In the genomic region with DNA sequence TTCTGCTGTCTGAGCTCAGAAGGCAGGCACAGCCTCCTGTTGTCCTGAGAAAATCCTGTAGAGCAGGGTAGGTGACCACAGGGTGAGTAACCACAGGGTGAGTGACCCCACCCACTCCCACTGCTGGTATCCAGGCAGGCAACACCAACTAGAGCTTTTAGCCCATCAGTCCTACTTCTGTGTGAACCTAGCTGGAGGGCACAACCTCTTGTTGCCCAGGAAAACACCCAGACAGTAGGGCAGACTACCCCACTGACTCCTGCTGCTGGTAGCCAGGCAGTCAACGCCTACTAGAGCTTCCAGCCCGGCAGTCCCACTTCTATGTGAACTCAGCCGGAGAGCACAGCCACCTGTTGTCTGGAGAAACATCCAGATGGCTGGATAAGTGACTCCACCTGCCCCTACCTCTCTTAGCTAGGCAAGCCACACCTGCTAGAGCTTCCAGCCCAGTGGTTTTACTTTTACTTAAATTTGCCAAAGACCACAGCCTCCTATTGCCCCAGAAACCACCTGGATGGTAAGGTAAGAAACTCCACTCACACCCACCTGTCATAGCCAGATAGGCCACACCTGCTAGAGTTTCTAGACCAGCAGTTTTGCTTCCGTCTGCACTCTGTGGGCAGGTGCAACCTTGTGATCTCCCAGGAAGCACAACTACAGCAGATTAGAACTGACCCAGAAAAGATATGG, we compare ENCODE assay signal across 12 cellular contexts.
DNase-seq lines count a peak whose midpoint lies in the region; ATAC-seq and TF ChIP-seq lines count a peak whose summit lies in the region.
"Had no signal": no experiment of that assay in that cellular context is flagged by ENCODE, and none has a peak within 500 bp of the region (broad histone marks: within the 10 kb centered on the region; RNA-seq: fewer than 3 reads in every experiment).

No MANE protein-coding gene starts in this region.

- H3K4me3 Mint-ChIP-seq in activated CD8-positive, alpha-beta T cell treated with anti-CD3 and anti-CD28 coated beads for 36 hours: no peak overlapping the region
- H3K4me3 Mint-ChIP-seq: natural killer cell treated with Interleukin-12 subunit alpha and Interleukin-12 subunit beta and Interleukin-15 and Interleukin-18, amount 100 ng/mL, for 72 hours had no signal

- no peaks in the 10 kb centered on the region for H3K36me3 ChIP-seq in thyroid gland

- TF ChIP-seq CTCF in thyroid gland (IDR thresholded peaks at IDR 0.05): no peak
- TF ChIP-seq CTCF in activated CD8-positive, alpha-beta T cell treated with anti-CD3 and anti-CD28 coated beads for 36 hours (IDR thresholded peaks at IDR 0.05): no peak

- ATAC-seq in activated CD8-positive, alpha-beta T cell treated with anti-CD3 and anti-CD28 coated beads for 36 hours: no peak
- ATAC-seq: natural killer cell treated with Interleukin-12 subunit alpha and Interleukin-12 subunit beta and Interleukin-15 and Interleukin-18, amount 100 ng/mL, for 72 hours had no signal

- DNase-seq in NCI-H1417 (lab: John Stamatoyannopoulos, UW) (peak in 2 of 3 experiments; percentile 26 to 84), NCI-H1417 treated with DMSO at 0.1 percent for 48 hours (lab: John Stamatoyannopoulos, UW) (no peak), NCI-H510A treated with DMSO at 0.1 percent for 48 hours (lab: John Stamatoyannopoulos, UW) (peak; percentile 92), epithelial cell of prostate (ENCODE audit: low read depth, low spot score) (peak; percentile 94), thyroid gland (peak; percentile 62 to 71), UCSD-AML1 (lab: John Stamatoyannopoulos, UW; ENCODE audit: unreplicated experiment) (no peak), NOMO-1 treated with DMSO at 0.1 percent for 48 hours (lab: John Stamatoyannopoulos, UW; ENCODE audit: unreplicated experiment) (no peak)
- no peak for DNase-seq in activated CD8-positive, alpha-beta T cell treated with anti-CD3 and anti-CD28 coated beads for 36 hours
- DNase-seq: activated T-cell treated with anti-CD3 and anti-CD28 coated beads for 4 hours, NCI-H2227 treated with DMSO at 0.1 percent for 48 hours, testis had no signal

- no peaks in the 10 kb centered on the region for H3K9me3 Mint-ChIP-seq in activated CD8-positive, alpha-beta T cell treated with anti-CD3 and anti-CD28 coated beads for 36 hours
- H3K9me3 Mint-ChIP-seq: natural killer cell treated with Interleukin-12 subunit alpha and Interleukin-12 subunit beta and Interleukin-15 and Interleukin-18, amount 100 ng/mL, for 72 hours had no signal

- H3K27ac ChIP-seq in epithelial cell of prostate (peak overlapping the region; percentile 92), thyroid gland (peak overlapping the region in 1 of 3 donors; percentile 29)
- H3K27ac ChIP-seq: testis had no signal

- CTCF ChIA-PET in activated CD8-positive, alpha-beta T cell treated with anti-CD3 and anti-CD28 coated beads for 36 hours (lab: Charles Lee): no interaction called here

- no peak for TF ChIP-seq POLR2A in thyroid gland (IDR thresholded peaks at IDR 0.05)

- no peaks in the 10 kb centered on the region for H3K9me3 ChIP-seq in thyroid gland
- H3K9me3 ChIP-seq: testis had no signal

- peaks cover 10% of the 10 kb centered on the region for H3K4me1 Mint-ChIP-seq in activated CD8-positive, alpha-beta T cell treated with anti-CD3 and anti-CD28 coated beads for 36 hours (ENCODE audit: low read depth)

- no peak overlapping the region for H3K27ac Mint-ChIP-seq in activated CD8-positive, alpha-beta T cell treated with anti-CD3 and anti-CD28 coated beads for 36 hours
- H3K27ac Mint-ChIP-seq: natural killer cell treated with Interleukin-12 subunit alpha and Interleukin-12 subunit beta and Interleukin-15 and Interleukin-18, amount 100 ng/mL, for 72 hours had no signal

- H3K27me3 ChIP-seq in thyroid gland: no peaks in the 10 kb centered on the region
- H3K27me3 ChIP-seq: testis had no signal

- POLR2A ChIA-PET in activated CD8-positive, alpha-beta T cell treated with anti-CD3 and anti-CD28 coated beads for 36 hours (lab: Charles Lee): no interaction called here

- H3K4me3 ChIP-seq in thyroid gland (replicated peaks in 1 of 3): no peak overlapping the region
- H3K4me3 ChIP-seq: testis had no signal

- peaks cover 8 to 15% of the 10 kb centered on the region in 2 donors for H3K4me1 ChIP-seq in thyroid gland
- H3K4me1 ChIP-seq: testis had no signal

- WGBS in thyroid gland, 2 donors: 31 to 59% methylated on average over 4 of the region's 4 CpGs

- intact Hi-C loops in thyroid gland (cut with DNase I): no loop called here
- intact Hi-C loops in activated CD8-positive, alpha-beta T cell treated with anti-CD3 and anti-CD28 coated beads for 36 hours (cut with micrococcal nuclease): no loop called here

- H3K27me3 Mint-ChIP-seq in activated CD8-positive, alpha-beta T cell treated with anti-CD3 and anti-CD28 coated beads for 36 hours: no peaks in the 10 kb centered on the region
- H3K27me3 Mint-ChIP-seq: natural killer cell treated with Interleukin-12 subunit alpha and Interleukin-12 subunit beta and Interleukin-15 and Interleukin-18, amount 100 ng/mL, for 72 hours had no signal

- H3K36me3 Mint-ChIP-seq in activated CD8-positive, alpha-beta T cell treated with anti-CD3 and anti-CD28 coated beads for 36 hours (ENCODE audit: low read depth): no peaks in the 10 kb centered on the region
- H3K36me3 Mint-ChIP-seq: natural killer cell treated with Interleukin-12 subunit alpha and Interleukin-12 subunit beta and Interleukin-15 and Interleukin-18, amount 100 ng/mL, for 72 hours had no signal

Comparison
In these comparisons a context has a peak if more than half of its experiments do, and no peak if none do; other contexts are left out.
1. DNase-seq: peak in NCI-H1417 (2 of 3), NCI-H510A treated with DMSO at 0.1 percent for 48 hours (single experiment), epithelial cell of prostate (single experiment) and thyroid gland (2 of 2); none in NCI-H1417 treated with DMSO at 0.1 percent for 48 hours (single experiment), UCSD-AML1 (single experiment), NOMO-1 treated with DMSO at 0.1 percent for 48 hours (single experiment) and activated CD8-positive, alpha-beta T cell treated with anti-CD3 and anti-CD28 coated beads for 36 hours (single experiment).